In the genomic region with DNA sequence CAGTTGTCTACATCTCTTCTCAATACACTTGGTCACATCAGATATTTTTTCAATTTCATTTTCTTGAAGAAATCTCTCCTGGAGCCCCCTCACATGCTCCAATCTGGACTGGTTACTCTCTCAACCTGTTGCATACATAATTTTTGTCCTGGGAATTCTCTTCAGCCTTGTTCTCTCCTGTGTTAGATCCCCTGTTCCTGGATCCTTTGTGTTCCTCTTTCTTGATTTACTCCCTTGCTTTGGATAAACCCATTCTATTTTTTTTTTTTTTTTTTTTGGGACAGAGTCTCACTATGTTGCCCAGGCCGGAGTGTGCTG, we compare ENCODE assay signal across 25 cellular contexts.
"Had no signal": no experiment of that assay in that cellular context is flagged by ENCODE, and none has a peak within 500 bp of the region (broad histone marks: within the 10 kb centered on the region; RNA-seq: fewer than 3 reads in every experiment).

No MANE protein-coding gene starts in this region.

- FAIRE-seq: keratinocyte, urothelium cell line had no signal

- H3K36me3 Mint-ChIP-seq: stimulated activated effector memory CD8-positive, alpha-beta T cell treated with anti-CD3 and anti-CD28 coated beads, Interleukin-12 subunit alpha, Interleukin-12 subunit beta, amount 100 ng/mL, for 72 hours had no signal

- DNase-seq: hippocampal formation; kidney glomerular epithelial cell; left cardiac atrium; left lung; lower lobe of right lung; mammary epithelial cell; naive thymus-derived CD8-positive, alpha-beta T cell; occipital lobe; stimulated activated CD4-positive, alpha-beta T cell treated with anti-CD3 and anti-CD28 coated beads, Interleukin-4, amount 100 ng/mL, for 24 hours; stimulated activated naive CD4-positive, alpha-beta T cell; tibial artery; upper lobe of right lung had no signal

- ATAC-seq: left cardiac atrium; naive thymus-derived CD8-positive, alpha-beta T cell; sciatic nerve had no signal

- H3K4me2 ChIP-seq: neural progenitor cell had no signal

- H3K4me3 Mint-ChIP-seq: naive thymus-derived CD8-positive, alpha-beta T cell; nephron; neural progenitor cell; stimulated activated effector memory CD8-positive, alpha-beta T cell treated with anti-CD3 and anti-CD28 coated beads, Interleukin-12 subunit alpha, Interleukin-12 subunit beta, amount 100 ng/mL, for 72 hours; stimulated activated naive CD8-positive, alpha-beta T cell treated with anti-CD3 and anti-CD28 coated beads, Interleukin-15, Interleukin-2, amounts not matched to agents 100 ng/mL and 50 ng/mL, for 24 hours had no signal

- H3K4me1 Mint-ChIP-seq: nephron, neural progenitor cell had no signal

- H3K27ac Mint-ChIP-seq: naive thymus-derived CD8-positive, alpha-beta T cell; nephron; neural progenitor cell; stimulated activated naive CD8-positive, alpha-beta T cell treated with anti-CD3 and anti-CD28 coated beads, Interleukin-15, Interleukin-2, amounts not matched to agents 100 ng/mL and 50 ng/mL, for 24 hours had no signal

- H3K36me3 ChIP-seq: left lung, lower lobe of right lung, neural progenitor cell, neutrophil, right atrium auricular region, suprapubic skin, thoracic aorta, upper lobe of right lung had no signal

- H3K4me3 ChIP-seq: left lung, lower lobe of right lung, neural progenitor cell, right atrium auricular region, skin epidermis, suprapubic skin, thoracic aorta, tibial artery, upper lobe of right lung had no signal

- H3K9me3 ChIP-seq: left lung, lower lobe of right lung, neutrophil, right atrium auricular region, suprapubic skin, thoracic aorta, tibial artery, upper lobe of right lung had no signal

- H3K27ac ChIP-seq: left lung, lower lobe of right lung, neural progenitor cell, neutrophil, parathyroid adenoma, right atrium auricular region, skin epidermis, suprapubic skin, thoracic aorta, tibial artery, upper lobe of right lung had no signal

- H3K9me3 Mint-ChIP-seq: naive thymus-derived CD8-positive, alpha-beta T cell; neural progenitor cell; stimulated activated effector memory CD8-positive, alpha-beta T cell treated with anti-CD3 and anti-CD28 coated beads, Interleukin-12 subunit alpha, Interleukin-12 subunit beta, amount 100 ng/mL, for 72 hours; stimulated activated naive CD8-positive, alpha-beta T cell treated with anti-CD3 and anti-CD28 coated beads, Interleukin-15, Interleukin-2, amounts not matched to agents 100 ng/mL and 50 ng/mL, for 24 hours had no signal

- H3K27me3 Mint-ChIP-seq: naive thymus-derived CD8-positive, alpha-beta T cell; stimulated activated naive CD8-positive, alpha-beta T cell treated with anti-CD3 and anti-CD28 coated beads, Interleukin-15, Interleukin-2, amounts not matched to agents 100 ng/mL and 50 ng/mL, for 24 hours had no signal

- H3K4me1 ChIP-seq: lower lobe of right lung, neural progenitor cell, right atrium auricular region, suprapubic skin, tibial artery, upper lobe of right lung had no signal

- H3K27me3 ChIP-seq: left lung, neural progenitor cell, neutrophil, right atrium auricular region, suprapubic skin, tibial artery, upper lobe of right lung had no signal
